ENCODE assay signal across 10 cellular contexts in the genomic region with DNA sequence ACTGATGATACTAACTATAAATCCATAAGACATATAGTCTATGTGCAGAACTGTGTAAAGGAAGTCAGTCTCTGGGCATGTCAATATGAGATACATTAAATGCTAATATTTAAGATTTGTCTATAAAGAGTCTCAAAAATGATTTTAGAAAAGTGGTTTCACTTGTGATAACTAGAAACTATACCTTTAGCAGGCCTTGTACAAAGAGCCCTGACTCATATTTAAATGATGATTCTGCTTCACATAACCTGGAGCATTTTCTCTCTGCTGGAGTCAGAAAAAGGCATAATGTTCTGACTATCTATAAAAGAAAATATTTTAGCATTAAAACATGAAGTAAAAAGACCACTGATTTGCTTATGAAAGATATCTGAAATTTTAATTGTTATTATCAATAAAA. TPM values are rescaled to one million over a fixed set of nuclear protein-coding genes. Genes with fewer than 3 reads are reported as not detected.
"Had no signal": no experiment of that assay in that cellular context is flagged by ENCODE, and none has a peak within 500 bp of the region (broad histone marks: within the 10 kb centered on the region; RNA-seq: fewer than 3 reads in every experiment).

No MANE protein-coding gene starts in this region.

- H3K9me3 Mint-ChIP-seq: GM23338, H9, IgD-negative memory B cell had no signal

- ATAC-seq: GM23338, HepG2 had no signal

- FAIRE-seq: H1, H54, HepG2 had no signal

- H3K27ac ChIP-seq: HL-60 had no signal

- H3K27ac Mint-ChIP-seq: GM23338, H9, IgD-negative memory B cell had no signal

- H3K4me1 Mint-ChIP-seq: GM23338, H9 had no signal

- H3K4me3 ChIP-seq: GM23338 had no signal

- H3K4me3 Mint-ChIP-seq: GM23338, H9, IgD-negative memory B cell had no signal

- DNase-seq: H9, HCEC 1CT, KBM-7 had no signal

- H3K27me3 Mint-ChIP-seq: IgD-negative memory B cell had no signal

RNA-seq across cellular contexts. Expression of a gene that starts 34.2 kb away (rescaled TPM):
- total RNA-seq: GM23338, H1, H9, HepG2, HT1080 had no signal
- polyA plus RNA-seq: GM23338, H1, HepG2, IgD-negative memory B cell had no signal
